Comparison of ENCODE assay signal across 26 cellular contexts in the genomic region with DNA sequence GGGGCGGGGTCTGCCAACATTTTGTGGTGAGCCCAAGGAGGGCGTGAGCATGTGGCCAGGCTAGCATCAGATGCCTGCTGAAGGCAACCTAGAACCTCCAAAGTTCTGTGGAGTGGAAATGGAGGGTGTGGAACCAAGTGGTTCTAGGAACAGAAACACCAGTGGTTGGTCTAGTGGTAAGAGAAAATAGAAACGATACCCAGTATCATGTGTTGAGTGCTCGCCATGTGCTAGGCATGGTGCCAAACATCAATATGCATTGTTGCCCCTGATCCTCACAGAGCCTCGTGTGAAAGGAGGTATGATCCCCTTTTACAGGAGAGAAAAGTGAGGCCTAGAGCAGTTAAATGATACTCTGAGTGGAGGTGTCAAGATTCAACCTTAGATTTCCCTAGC.
"Had no signal": no experiment of that assay in that cellular context is flagged by ENCODE, and none has a peak within 500 bp of the region (broad histone marks: within the 10 kb centered on the region; RNA-seq: fewer than 3 reads in every experiment).

No MANE protein-coding gene starts in this region.

- H3K36me3 ChIP-seq: left lung, lower lobe of right lung, pancreas, prostate gland, stomach, suprapubic skin, thoracic aorta, tibial artery, upper lobe of right lung had no signal

- H3K9me3 ChIP-seq: left lung, lower lobe of right lung, pancreas, prostate gland, stomach, suprapubic skin, thoracic aorta, tibial artery, upper lobe of right lung had no signal

- H3K4me1 ChIP-seq: left lung, lower lobe of right lung, pancreas, prostate gland, stomach, suprapubic skin, tibial artery, upper lobe of right lung had no signal

- DNase-seq: hypothalamus; immature natural killer cell; kidney; left colon; left lung; lower lobe of right lung; mammary epithelial cell; mesenchymal stem cell; natural killer cell; pancreas; retina; right cardiac atrium; stimulated activated CD4-positive, alpha-beta T cell treated with anti-CD3 and anti-CD28 coated beads, Interleukin-12 subunit alpha, Interleukin-12 subunit beta, amount 100 ng/mL, for 4 hours; stimulated activated CD4-positive, alpha-beta T cell treated with anti-CD3 and anti-CD28 coated beads, Interleukin-15, amount 100 ng/mL, for 24 hours; stimulated activated CD4-positive, alpha-beta T cell treated with anti-CD3 and anti-CD28 coated beads, Interleukin-2, amount 100 ng/mL, for 24 hours; stimulated activated CD4-positive, alpha-beta T cell treated with anti-CD3 and anti-CD28 coated beads, Interleukin-4, amount 100 ng/mL, for 1 hour; stimulated activated naive B cell treated with anti-CD40 and anti-IgM and Interleukin-4, amounts not matched to agents 10 μg/mL and 1 μg/mL and 100 μg/mL, for 72 hours; stimulated activated naive CD8-positive, alpha-beta T cell treated with anti-CD3 and anti-CD28 coated beads, Interleukin-15, Interleukin-2, amounts not matched to agents 100 U/mL and 50 U/mL, for 24 hours; stomach; trophoblast cell; upper lobe of right lung had no signal

- H3K4me3 ChIP-seq: left lung, lower lobe of right lung, pancreas, prostate gland, skin epidermis, stomach, suprapubic skin, thoracic aorta, tibial artery, upper lobe of right lung had no signal

- H3K27ac ChIP-seq: left lung, lower lobe of right lung, pancreas, prostate gland, skin epidermis, stomach, suprapubic skin, thoracic aorta, tibial artery, upper lobe of right lung had no signal

- H3K27me3 ChIP-seq: pancreas, upper lobe of right lung had no signal
